ENCODE assay signal across 16 cellular contexts in the genomic region with DNA sequence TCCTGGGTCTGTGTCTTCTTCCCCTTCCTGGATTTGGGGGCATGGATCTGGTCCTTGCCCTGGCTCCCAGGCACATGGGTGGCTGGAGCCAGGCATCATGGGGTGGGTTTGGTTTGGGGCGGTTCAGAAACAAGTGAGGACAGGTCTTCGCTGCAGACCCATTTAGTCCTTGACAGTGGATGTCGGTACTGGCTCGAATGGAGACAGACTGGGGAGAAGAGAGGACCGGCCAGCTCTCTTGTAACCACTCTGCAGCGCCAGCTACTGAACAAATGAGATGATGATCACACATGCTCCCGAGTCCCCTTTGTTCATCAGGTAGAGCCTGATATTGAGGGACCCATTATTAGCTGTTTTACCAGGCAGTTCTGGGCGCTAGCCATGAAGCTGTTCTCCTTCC.
DNase-seq lines count a peak whose midpoint lies in the region; ATAC-seq and TF ChIP-seq lines count a peak whose summit lies in the region.
"Had no signal": no experiment of that assay in that cellular context is flagged by ENCODE, and none has a peak within 500 bp of the region (broad histone marks: within the 10 kb centered on the region; RNA-seq: fewer than 3 reads in every experiment).

No MANE protein-coding gene starts in this region.

- H3K27me3 Mint-ChIP-seq in H9 (ENCODE audit: low read depth) = peaks cover 32% of the 10 kb centered on the region

- no peaks in the 10 kb centered on the region for H4K20me1 ChIP-seq in smooth muscle cell (ENCODE audit: low read depth)
- H4K20me1 ChIP-seq in H9 (ENCODE audit: control insufficient read depth, insufficient read depth, insufficient read length) = no peaks in the 10 kb centered on the region

- peaks cover 4 to 13% of the 10 kb centered on the region in 2 experiments for H3K4me1 Mint-ChIP-seq in H9

- H3K9me3 Mint-ChIP-seq in H9 = no peaks in the 10 kb centered on the region
- H3K9me3 Mint-ChIP-seq: CD4-positive, alpha-beta T cell had no signal

- no peak overlapping the region for H4K5ac ChIP-seq in H9 (ENCODE audit: insufficient read length, low read depth, low read length)

- H2BK5ac ChIP-seq in H9 (ENCODE audit: insufficient read length, low read length) = no peak overlapping the region

- H3K4me1 ChIP-seq in smooth muscle cell (ENCODE audit: low read depth) (no peaks in the 10 kb centered on the region), H9 (ENCODE audit: insufficient read depth, low read length) (no peaks in the 10 kb centered on the region)

- H3K56ac ChIP-seq in H9 (ENCODE audit: insufficient read length, low read depth, low read length) = no peak overlapping the region

- no peak overlapping the region for H3K9ac ChIP-seq in smooth muscle cell (ENCODE audit: low read depth)
- no peak overlapping the region for H3K9ac ChIP-seq in H9 (ENCODE audit: extremely low read depth, insufficient read length, low read length)
- H3K9ac ChIP-seq: GM23248 had no signal

- no peaks in the 10 kb centered on the region for H3K79me1 ChIP-seq in H9 (ENCODE audit: insufficient read depth, low read depth, low read length, poor library complexity, severe bottlenecking)

- H3K79me2 ChIP-seq in smooth muscle cell (ENCODE audit: low read depth) = no peaks in the 10 kb centered on the region
- H3K79me2 ChIP-seq in H9 (ENCODE audit: insufficient read depth, low read length) = no peaks in the 10 kb centered on the region

- no peak overlapping the region for H2BK12ac ChIP-seq in H9 (ENCODE audit: insufficient read length, low read depth, low read length)

- no peaks in the 10 kb centered on the region for H3K36me3 Mint-ChIP-seq in H9 (ENCODE audit: insufficient read depth in 1 of 3, low read depth in 3 of 3)

- no peak for ATAC-seq in Right ventricle myocardium inferior
- ATAC-seq in HG02885 (IDR thresholded peaks at IDR 0.05; ENCODE audit: poor library complexity, unreplicated experiment) = no peak
- ATAC-seq: GM12878, Panc1 had no signal

- no peak overlapping the region for H4K91ac ChIP-seq in H9 (ENCODE audit: insufficient read length, low read depth, low read length)

- no peak overlapping the region for H3K27ac ChIP-seq in smooth muscle cell (ENCODE audit: low read depth)
- no peak overlapping the region for H3K27ac ChIP-seq in H9 (ENCODE audit: insufficient read length, low read depth, low read length)
- H3K27ac ChIP-seq: GM23248 had no signal

- no peak overlapping the region for H3K4ac ChIP-seq in H9 (ENCODE audit: low read depth, low read length)

- 87% methylated on average over 8 of the region's 8 CpGs for WGBS in smooth muscle cell (ENCODE audit: low lambda C conversion rate)
- WGBS in H9 (ENCODE audit: extremely low coverage, insufficient read length, low lambda C conversion rate) = no CpG with 5 or more reads among the region's 8 CpGs

- H3K23me2 ChIP-seq in H9 (ENCODE audit: insufficient read length, low read depth, low read length, poor library complexity, severe bottlenecking) = no peaks in the 10 kb centered on the region

- no peak overlapping the region for H2BK20ac ChIP-seq in H9 (ENCODE audit: low read depth, low read length, poor library complexity, severe bottlenecking)

- H3K4me3 Mint-ChIP-seq in H9 = no peak overlapping the region
- H3K4me3 Mint-ChIP-seq: CD4-positive, alpha-beta T cell had no signal

- H2AK5ac ChIP-seq in H9 (ENCODE audit: insufficient read length, low read length) = no peak overlapping the region

- no peaks in the 10 kb centered on the region for H3F3A ChIP-seq in smooth muscle cell (ENCODE audit: low read depth)

- no peak overlapping the region for H3K23ac ChIP-seq in H9 (ENCODE audit: insufficient read length, low read depth, low read length)

- TF ChIP-seq CTCF in smooth muscle cell (IDR thresholded peaks at IDR 0.05; ENCODE audit: borderline replicate concordance, insufficient read depth, poor library complexity, severe bottlenecking) (no peak), H9 (conservative IDR thresholded peaks at IDR 0.05) (no peak)

- peak; percentile 57 for DNase-seq in cardiac septum (ENCODE audit: low spot score)
- DNase-seq in Right ventricle myocardium inferior (ENCODE audit: missing footprints) = no peak
- DNase-seq in cerebellar cortex (ENCODE audit: low spot score) = peak; percentile 84
- peak; percentile 26 for DNase-seq in mesenteric fat pad (ENCODE audit: low spot score)
- DNase-seq in smooth muscle cell (lab: John Stamatoyannopoulos, UW; ENCODE audit: unreplicated experiment) = no peak
- DNase-seq in H9 = no peak
- DNase-seq: GM23248, IMR-90, NCI-H187, NCI-H345, NCI-H526 treated with DMSO at 0.1 percent for 48 hours had no signal

- H3K14ac ChIP-seq in H9 (ENCODE audit: insufficient read depth, low read length) = no peak overlapping the region

- H3K9me3 ChIP-seq in smooth muscle cell (replicated peaks; ENCODE audit: low read depth) (no peaks in the 10 kb centered on the region), H9 (ENCODE audit: control insufficient read depth, low read depth, low read length) (no peaks in the 10 kb centered on the region)
- H3K9me3 ChIP-seq: BE2C had no signal

- peak overlapping the region in 1 of 3 experiments; percentile 31; a peak in 1 of 7 replicates for H3K27ac Mint-ChIP-seq in H9
- H3K27ac Mint-ChIP-seq: CD4-positive, alpha-beta T cell had no signal

- H3K36me3 ChIP-seq in smooth muscle cell (ENCODE audit: low read depth) = no peaks in the 10 kb centered on the region
- H3K36me3 ChIP-seq: BE2C had no signal

- H3K27me3 ChIP-seq in smooth muscle cell (ENCODE audit: low read depth) (peaks cover 14% of the 10 kb centered on the region), H9 (ENCODE audit: insufficient read depth, low read length) (no peaks in the 10 kb centered on the region)
- H3K27me3 ChIP-seq: BE2C had no signal

- H3K4me3 ChIP-seq in smooth muscle cell = no peak overlapping the region
- H3K4me3 ChIP-seq: GM12878, GM23248 had no signal

- H2AFZ ChIP-seq in smooth muscle cell (ENCODE audit: low read depth) (no peak overlapping the region), H9 (ENCODE audit: low read length) (no peak overlapping the region)
- H2AFZ ChIP-seq: GM23248 had no signal

- intact Hi-C loops in cardiac septum (cut with DNase I) = no loop called here
- intact Hi-C loops in Right ventricle myocardium inferior (cut with DNase I) = no loop called here

- no peak overlapping the region for H3T11ph ChIP-seq in H9 (ENCODE audit: low read length)

- H4K8ac ChIP-seq in H9 (replicated peaks; ENCODE audit: insufficient read length, low read depth, low read length) = no peak overlapping the region

- H3K4me2 ChIP-seq in smooth muscle cell (no peak overlapping the region), H9 (ENCODE audit: insufficient read depth, insufficient read length, low read length) (no peak overlapping the region)

- no peak overlapping the region for H2BK15ac ChIP-seq in H9 (ENCODE audit: low read depth, low read length)

- H2BK120ac ChIP-seq in H9 (ENCODE audit: low read depth, low read length, poor library complexity, severe bottlenecking) = no peak overlapping the region

- no peak overlapping the region for H3K18ac ChIP-seq in H9 (ENCODE audit: insufficient read length, low read depth, low read length)

Comparison
In these comparisons a context has a peak if more than half of its experiments do, and no peak if none do; other contexts are left out.
1. DNase-seq: peak in cardiac septum (single experiment), cerebellar cortex (single experiment) and mesenteric fat pad (single experiment); none in Right ventricle myocardium inferior (single experiment), smooth muscle cell (single experiment) and H9 (single experiment).